In the genomic region with DNA sequence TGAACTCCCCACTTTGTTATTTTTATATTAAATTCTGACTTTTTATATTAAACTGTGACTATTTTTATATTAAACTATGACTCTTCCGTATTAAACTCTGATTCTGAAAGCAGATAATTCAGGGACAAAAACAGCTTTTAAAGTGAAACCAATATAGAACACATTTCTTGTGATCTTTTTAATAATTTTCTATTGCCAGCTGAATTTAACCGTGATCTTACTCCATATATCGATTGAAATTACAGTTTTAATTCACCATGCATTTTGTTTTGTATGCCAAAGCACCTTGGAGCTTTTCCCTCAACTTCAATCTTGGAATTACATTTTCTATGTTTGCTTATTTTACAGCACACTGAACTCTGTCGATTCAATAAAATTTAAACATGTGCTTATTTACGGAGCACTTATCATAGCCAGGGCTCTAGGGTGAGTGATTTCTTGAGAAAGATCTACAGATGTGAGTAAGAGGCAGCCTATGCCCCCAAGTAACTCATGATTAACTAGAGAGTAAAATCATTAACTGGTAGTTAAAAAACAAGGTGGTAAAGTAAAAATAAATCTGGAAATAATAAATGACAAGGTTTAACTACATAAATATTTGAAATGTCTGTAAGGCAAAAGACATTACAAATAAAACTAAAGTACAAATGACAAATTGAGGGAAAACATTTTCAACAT, we compare ENCODE assay signal across 1 cellular context.
TF ChIP-seq lines count a peak whose summit lies in the region.

No MANE protein-coding gene starts in this region.

TF ChIP-seq in K562, 482 proteins besides CTCF, POLR2A, EP300 and RAD21 (continued from another document):
- no peak for TF ChIP-seq SREBF1 (IDR thresholded peaks at IDR 0.05; ENCODE audit: borderline replicate concordance, low read depth, low read length)
- no peak for TF ChIP-seq MTA1 (IDR thresholded peaks at IDR 0.05; ENCODE audit: borderline replicate concordance)
- no peak for TF ChIP-seq HCFC1 (IDR thresholded peaks at IDR 0.05; ENCODE audit: low read depth, low read length)
- no peak for TF ChIP-seq RBM22 (IDR thresholded peaks at IDR 0.05; ENCODE audit: low read depth, low read length, poor library complexity, severe bottlenecking)
- no peak for TF ChIP-seq RBFOX2 (IDR thresholded peaks at IDR 0.05; ENCODE audit: low read depth, low read length)
- no peak for TF ChIP-seq ZBTB33 (CRISPR knock-in tag; IDR thresholded peaks at IDR 0.05)
- TF ChIP-seq, protein P1, sequence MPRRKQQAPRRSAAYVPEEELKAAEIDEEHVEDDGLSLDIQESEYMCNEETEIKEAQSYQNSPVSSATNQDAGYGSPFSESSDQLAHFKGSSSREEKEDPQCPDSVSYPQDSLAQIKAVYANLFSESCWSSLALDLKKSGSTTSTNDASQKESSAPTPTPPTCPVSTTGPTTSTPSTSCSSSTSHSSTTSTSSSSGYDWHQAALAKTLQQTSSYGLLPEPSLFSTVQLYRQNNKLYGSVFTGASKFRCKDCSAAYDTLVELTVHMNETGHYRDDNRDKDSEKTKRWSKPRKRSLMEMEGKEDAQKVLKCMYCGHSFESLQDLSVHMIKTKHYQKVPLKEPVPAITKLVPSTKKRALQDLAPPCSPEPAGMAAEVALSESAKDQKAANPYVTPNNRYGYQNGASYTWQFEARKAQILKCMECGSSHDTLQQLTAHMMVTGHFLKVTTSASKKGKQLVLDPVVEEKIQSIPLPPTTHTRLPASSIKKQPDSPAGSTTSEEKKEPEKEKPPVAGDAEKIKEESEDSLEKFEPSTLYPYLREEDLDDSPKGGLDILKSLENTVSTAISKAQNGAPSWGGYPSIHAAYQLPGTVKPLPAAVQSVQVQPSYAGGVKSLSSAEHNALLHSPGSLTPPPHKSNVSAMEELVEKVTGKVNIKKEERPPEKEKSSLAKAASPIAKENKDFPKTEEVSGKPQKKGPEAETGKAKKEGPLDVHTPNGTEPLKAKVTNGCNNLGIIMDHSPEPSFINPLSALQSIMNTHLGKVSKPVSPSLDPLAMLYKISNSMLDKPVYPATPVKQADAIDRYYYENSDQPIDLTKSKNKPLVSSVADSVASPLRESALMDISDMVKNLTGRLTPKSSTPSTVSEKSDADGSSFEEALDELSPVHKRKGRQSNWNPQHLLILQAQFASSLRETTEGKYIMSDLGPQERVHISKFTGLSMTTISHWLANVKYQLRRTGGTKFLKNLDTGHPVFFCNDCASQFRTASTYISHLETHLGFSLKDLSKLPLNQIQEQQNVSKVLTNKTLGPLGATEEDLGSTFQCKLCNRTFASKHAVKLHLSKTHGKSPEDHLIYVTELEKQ (CRISPR knock-in tag; IDR thresholded peaks at IDR 0.05) = no peak
- TF ChIP-seq ILK (tag; IDR thresholded peaks at IDR 0.05; ENCODE audit: borderline replicate concordance, low read depth) = no peak
TF ChIP-seq in K562: peak in this region for 0.
